Comparison of ENCODE assay signal across 19 cellular contexts in the genomic region with DNA sequence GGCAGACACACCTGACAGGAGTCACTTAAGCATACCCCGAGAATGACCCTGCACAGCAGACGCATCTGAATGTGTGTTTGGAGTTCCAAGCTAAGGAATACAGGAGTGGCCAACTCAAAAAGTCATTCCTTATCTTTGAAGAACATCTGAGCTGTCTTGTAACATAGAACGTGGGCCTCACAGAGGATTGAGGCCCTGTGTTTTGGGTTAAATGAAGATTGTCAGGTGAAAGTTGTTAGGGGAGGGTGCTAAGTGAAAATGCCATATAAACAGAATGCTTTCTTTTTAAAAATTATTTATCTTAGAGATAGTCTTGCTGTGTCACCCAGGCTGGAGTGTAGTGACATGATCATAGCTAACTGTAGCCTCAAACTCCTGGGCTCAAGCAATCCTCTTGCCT.
"Had no signal": no experiment of that assay in that cellular context is flagged by ENCODE, and none has a peak within 500 bp of the region (broad histone marks: within the 10 kb centered on the region; RNA-seq: fewer than 3 reads in every experiment).

No MANE protein-coding gene starts in this region.

- H3K27me3 ChIP-seq: gastrocnemius medialis, hepatocyte, sigmoid colon, testis, transverse colon, upper lobe of right lung, uterus had no signal

- H3K79me2 ChIP-seq: hepatocyte had no signal

- H3K36me3 ChIP-seq: gastrocnemius medialis, sigmoid colon, transverse colon, upper lobe of right lung, uterus had no signal

- H2AFZ ChIP-seq: hepatocyte had no signal

- H3K27ac ChIP-seq: gastrocnemius medialis, hepatocyte, psoas muscle, sigmoid colon, testis, transverse colon, upper lobe of right lung, uterus had no signal

- H3K9me3 ChIP-seq: gastrocnemius medialis, psoas muscle, sigmoid colon, testis, transverse colon, upper lobe of right lung, uterus had no signal

- H3K4me3 ChIP-seq: gastrocnemius medialis, hepatocyte, lung, psoas muscle, sigmoid colon, testis, transverse colon, upper lobe of right lung, uterus had no signal

- H3K4me2 ChIP-seq: hepatocyte had no signal

- DNase-seq: cortex of kidney; gastrocnemius medialis; head of caudate nucleus; kidney; nucleus accumbens; posterior cingulate gyrus; psoas muscle; right cardiac atrium; sigmoid colon; stimulated activated CD4-positive, alpha-beta T cell treated with anti-CD3 and anti-CD28 coated beads, Interleukin-4, amount 100 ng/mL, for 24 hours; stimulated activated naive CD8-positive, alpha-beta T cell treated with anti-CD3 and anti-CD28 coated beads, Interleukin-15, Interleukin-2, amounts not matched to agents 100 U/mL and 50 U/mL, for 24 hours; substantia nigra; testis; upper lobe of right lung; uterus had no signal

- ATAC-seq: gastrocnemius medialis, left lobe of liver, psoas muscle had no signal

- H3K4me1 ChIP-seq: gastrocnemius medialis, psoas muscle, sigmoid colon, upper lobe of right lung, uterus had no signal
